ENCODE assay signal across 8 cellular contexts in the genomic region with DNA sequence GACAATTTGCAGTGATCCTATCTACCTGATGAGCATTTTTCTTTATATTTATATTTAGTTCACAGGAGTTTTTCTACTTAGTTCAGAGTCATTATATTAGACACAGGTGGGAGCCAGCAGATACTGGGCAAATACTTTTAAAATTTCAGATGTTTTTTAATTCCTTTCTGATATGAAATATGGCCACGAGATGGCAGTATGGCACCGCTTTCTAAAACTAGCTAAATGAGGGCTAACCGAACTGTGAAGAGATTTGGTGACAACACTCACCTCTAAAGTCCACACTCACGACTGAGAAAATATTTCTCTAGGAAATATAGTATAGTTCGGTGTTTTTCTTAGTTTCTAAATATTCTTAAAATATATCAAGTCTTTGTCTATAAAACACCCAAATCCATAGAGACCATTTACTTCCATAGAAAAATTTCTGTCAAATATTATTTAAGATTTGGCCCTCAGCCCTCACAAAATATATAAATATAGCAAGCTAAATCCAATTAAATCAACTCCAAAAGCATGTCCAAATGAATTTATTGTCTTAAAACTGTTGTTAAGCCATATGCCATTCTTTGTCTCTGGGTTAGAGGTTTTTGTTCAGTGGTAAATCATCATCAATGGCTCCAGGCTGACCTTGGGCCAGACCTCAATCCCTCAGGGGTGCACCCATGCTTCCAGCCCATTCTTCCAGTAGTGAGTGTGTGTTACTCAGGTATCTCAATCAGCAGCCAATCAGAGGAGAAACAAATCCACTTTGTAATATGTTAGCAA.
DNase-seq lines count a peak whose midpoint lies in the region; ATAC-seq lines count a peak whose summit lies in the region.

No MANE protein-coding gene starts in this region.

- in situ Hi-C loops in SK-MEL-5 (cut with HindIII; ENCODE audit: low pct_unique_long_range_greater_than_20kb, low sequenced_read_pairs): no loop called here

- ATAC-seq in HG02623 (IDR thresholded peaks at IDR 0.05; ENCODE audit: unreplicated experiment): no peak
- ATAC-seq in GM19351 (IDR thresholded peaks at IDR 0.05; ENCODE audit: unreplicated experiment): no peak

- DNase-seq in EH (ENCODE audit: low read depth): peak; percentile 62
- DNase-seq in LHCN-M2 (ENCODE audit: low read depth): peak; percentile 57
- peak; percentile 83 for DNase-seq in SK-MEL-5 (ENCODE audit: low read depth, low spot score)
- DNase-seq in activated naive CD4-positive, alpha-beta T cell (lab: John Stamatoyannopoulos, UW): peak in 3 of 4 experiments; percentile 9 to 46 (median 32)
- DNase-seq in globus pallidus (ENCODE audit: low spot score): peak; percentile 43
- peak; percentile 47 for DNase-seq in retina

Comparison
In these comparisons a context has a peak if more than half of its experiments do, and no peak if none do; other contexts are left out.
1. DNase-seq: peak in every context shown above with its lines; median percentile 83 in SK-MEL-5; 62 in EH; 57 in LHCN-M2; 47 in retina; 43 in globus pallidus; 32 in activated naive CD4-positive, alpha-beta T cell.